11 cellular contexts compared by ENCODE assay signal in genomic region chr9:5838884-5839571, GRCh38. TPM values are rescaled to one million over a fixed set of nuclear protein-coding genes. Genes with fewer than 3 reads are reported as not detected.
DNase-seq lines count a peak whose midpoint lies in the region; ATAC-seq and TF ChIP-seq lines count a peak whose summit lies in the region.
"Had no signal": no experiment of that assay in that cellular context is flagged by ENCODE, and none has a peak within 500 bp of the region (broad histone marks: within the 10 kb centered on the region; RNA-seq: fewer than 3 reads in every experiment).

No MANE protein-coding gene starts in this region.

- no peak for ATAC-seq in activated CD8-positive, alpha-beta memory T cell treated with anti-CD3 and anti-CD28 coated beads, Interleukin-2, amount 10 ng/mL, durations not matched to agents 7 days and 5 days

- no peak overlapping the region for H3K27ac Mint-ChIP-seq in activated CD8-positive, alpha-beta memory T cell treated with anti-CD3 and anti-CD28 coated beads, Interleukin-2, amount 10 ng/mL, durations not matched to agents 7 days and 5 days
- H3K27ac Mint-ChIP-seq: dendritic cell treated with granulocyte-macrophage colony-stimulating factor and Interleukin-4, amounts not matched to agents 40 ng/mL and 50 ng/mL, for 4 days had no signal

- peaks cover 18% of the 10 kb centered on the region for H3K36me3 Mint-ChIP-seq in activated CD8-positive, alpha-beta memory T cell treated with anti-CD3 and anti-CD28 coated beads, Interleukin-2, amount 10 ng/mL, durations not matched to agents 7 days and 5 days

- no peaks in the 10 kb centered on the region for H3K27me3 Mint-ChIP-seq in activated CD8-positive, alpha-beta memory T cell treated with anti-CD3 and anti-CD28 coated beads, Interleukin-2, amount 10 ng/mL, durations not matched to agents 7 days and 5 days

- in situ Hi-C loops in G401 (cut with HindIII; ENCODE audit: low sequenced_read_pairs), result no loop called here

- H3K4me3 Mint-ChIP-seq in activated CD8-positive, alpha-beta memory T cell treated with anti-CD3 and anti-CD28 coated beads, Interleukin-2, amount 10 ng/mL, durations not matched to agents 7 days and 5 days, result no peak overlapping the region
- H3K4me3 Mint-ChIP-seq: dendritic cell treated with granulocyte-macrophage colony-stimulating factor and Interleukin-4, amounts not matched to agents 40 ng/mL and 50 ng/mL, for 4 days had no signal

- CTCF ChIA-PET in activated CD8-positive, alpha-beta memory T cell treated with anti-CD3 and anti-CD28 coated beads, Interleukin-2, amount 10 ng/mL, durations not matched to agents 7 days and 5 days (lab: Charles Lee), result interaction anchor here (1.1 kb wide), 1 partner anchor 47 kb away, joined by 4 read pairs; no protein-coding TSS in a partner anchor

- peaks cover 62% of the 10 kb centered on the region for H3K4me1 Mint-ChIP-seq in activated CD8-positive, alpha-beta memory T cell treated with anti-CD3 and anti-CD28 coated beads, Interleukin-2, amount 10 ng/mL, durations not matched to agents 7 days and 5 days

- no peak for TF ChIP-seq CTCF in GM12865 (IDR thresholded peaks at IDR 0.05; ENCODE audit: insufficient read depth, low read depth, low read length, missing control alignments)

- DNase-seq in GM12865 (ENCODE audit: low read depth) (peak; percentile 44), NCI-H2196 (lab: John Stamatoyannopoulos, UW; ENCODE audit: unreplicated experiment) (peak; percentile 82), dermis microvascular lymphatic vessel endothelial cell (ENCODE audit: low read depth in 2 of 2) (peak; percentile 26 to 69), mucosa of gallbladder (ENCODE audit: low spot score) (peak; percentile 82), G401 (ENCODE audit: low spot score) (no peak)
- DNase-seq in activated CD4-positive, CD25-positive, alpha-beta regulatory T cell treated with anti-CD3 and anti-CD28 coated beads, Interleukin-2, amount 50 U/mL, for 72 hours, result no peak
- DNase-seq in activated CD8-positive, alpha-beta memory T cell treated with anti-CD3 and anti-CD28 coated beads, Interleukin-2, amount 10 ng/mL, durations not matched to agents 7 days and 5 days, result no peak
- DNase-seq in activated CD4-positive, alpha-beta T cell treated with anti-CD3 and anti-CD28 coated beads for 1 hour, result no peak
- DNase-seq: retina had no signal

- H3K9me3 Mint-ChIP-seq in activated CD8-positive, alpha-beta memory T cell treated with anti-CD3 and anti-CD28 coated beads, Interleukin-2, amount 10 ng/mL, durations not matched to agents 7 days and 5 days (ENCODE audit: low read depth), result no peaks in the 10 kb centered on the region

- H3K4me3 ChIP-seq in GM12865 (ENCODE audit: low read depth, low read length), result no peak overlapping the region

RNA-seq across cellular contexts. Expression of gene ERMP1, which starts 6.1 kb away (rescaled TPM):
- 16.6 and 18.0 TPM in 2 replicates for total RNA-seq in dermis microvascular lymphatic vessel endothelial cell
- total RNA-seq in mucosa of gallbladder, result 61.3 TPM
- 10 to 100 TPM; 25.0 to 32.3 TPM for total RNA-seq in activated CD8-positive, alpha-beta memory T cell treated with anti-CD3 and anti-CD28 coated beads, Interleukin-2, amount 10 ng/mL, durations not matched to agents 7 days and 5 days
- total RNA-seq in G401 (2014; rRNA removed; shearing (Covaris generic)), result 9.8 and 19.3 TPM in 2 replicates

RNA-seq across cellular contexts. Expression of gene MLANA, which starts 51.7 kb away (rescaled TPM):
- not detected in 2 replicates for total RNA-seq in dermis microvascular lymphatic vessel endothelial cell
- not detected for total RNA-seq in mucosa of gallbladder
- total RNA-seq in activated CD8-positive, alpha-beta memory T cell treated with anti-CD3 and anti-CD28 coated beads, Interleukin-2, amount 10 ng/mL, durations not matched to agents 7 days and 5 days, result not detected
- not detected in 2 replicates for total RNA-seq in G401 (2014; rRNA removed; shearing (Covaris generic))
- total RNA-seq: temporal lobe had no signal

Comparison
In these comparisons a context has a peak if more than half of its experiments do, and no peak if none do; other contexts are left out.
1. DNase-seq: peak in GM12865 (single experiment), NCI-H2196 (single experiment), dermis microvascular lymphatic vessel endothelial cell (2 of 2) and mucosa of gallbladder (single experiment); none in activated CD4-positive, CD25-positive, alpha-beta regulatory T cell treated with anti-CD3 and anti-CD28 coated beads, Interleukin-2, amount 50 U/mL, for 72 hours (single experiment), activated CD8-positive, alpha-beta memory T cell treated with anti-CD3 and anti-CD28 coated beads, Interleukin-2, amount 10 ng/mL, durations not matched to agents 7 days and 5 days (single experiment), activated CD4-positive, alpha-beta T cell treated with anti-CD3 and anti-CD28 coated beads for 1 hour (single experiment) and G401 (single experiment).